Comparison of ENCODE assay signal across 1 cellular context in the genomic region with DNA sequence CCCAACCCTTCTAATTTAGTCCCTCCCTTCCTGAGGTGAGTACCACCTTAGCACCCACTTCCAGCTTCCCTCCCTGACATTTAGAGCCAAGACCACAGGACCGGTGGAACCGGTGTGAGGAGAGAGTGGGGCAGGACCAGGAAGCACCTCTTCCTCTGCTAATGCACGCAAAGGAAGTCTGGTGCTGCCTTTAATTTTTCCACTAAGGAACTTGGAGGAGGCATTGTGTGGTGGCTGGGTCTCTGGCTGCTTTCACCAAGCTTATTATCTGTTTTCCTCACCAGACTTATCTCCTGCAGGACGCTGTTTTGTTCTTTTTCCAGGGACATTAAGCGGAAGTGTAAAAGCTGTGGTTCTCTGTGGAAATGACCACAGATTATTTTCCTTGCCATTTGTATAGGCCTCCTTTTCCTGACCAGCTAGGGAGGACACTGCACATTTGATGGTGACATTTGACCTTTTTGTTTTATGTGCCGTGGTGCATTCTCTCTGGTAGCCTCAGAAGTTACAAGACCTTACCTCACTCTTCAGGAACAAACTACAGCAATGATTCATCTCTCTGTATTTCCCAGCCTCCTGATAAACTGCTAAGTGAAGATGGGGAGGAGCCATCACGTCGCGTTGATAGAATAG.
TF ChIP-seq lines count a peak whose summit lies in the region.

No MANE protein-coding gene starts in this region.

TF ChIP-seq in GM23338, 12 proteins besides CTCF, POLR2A, EP300 and RAD21 (continued from another document):
- TF ChIP-seq, protein P1, sequence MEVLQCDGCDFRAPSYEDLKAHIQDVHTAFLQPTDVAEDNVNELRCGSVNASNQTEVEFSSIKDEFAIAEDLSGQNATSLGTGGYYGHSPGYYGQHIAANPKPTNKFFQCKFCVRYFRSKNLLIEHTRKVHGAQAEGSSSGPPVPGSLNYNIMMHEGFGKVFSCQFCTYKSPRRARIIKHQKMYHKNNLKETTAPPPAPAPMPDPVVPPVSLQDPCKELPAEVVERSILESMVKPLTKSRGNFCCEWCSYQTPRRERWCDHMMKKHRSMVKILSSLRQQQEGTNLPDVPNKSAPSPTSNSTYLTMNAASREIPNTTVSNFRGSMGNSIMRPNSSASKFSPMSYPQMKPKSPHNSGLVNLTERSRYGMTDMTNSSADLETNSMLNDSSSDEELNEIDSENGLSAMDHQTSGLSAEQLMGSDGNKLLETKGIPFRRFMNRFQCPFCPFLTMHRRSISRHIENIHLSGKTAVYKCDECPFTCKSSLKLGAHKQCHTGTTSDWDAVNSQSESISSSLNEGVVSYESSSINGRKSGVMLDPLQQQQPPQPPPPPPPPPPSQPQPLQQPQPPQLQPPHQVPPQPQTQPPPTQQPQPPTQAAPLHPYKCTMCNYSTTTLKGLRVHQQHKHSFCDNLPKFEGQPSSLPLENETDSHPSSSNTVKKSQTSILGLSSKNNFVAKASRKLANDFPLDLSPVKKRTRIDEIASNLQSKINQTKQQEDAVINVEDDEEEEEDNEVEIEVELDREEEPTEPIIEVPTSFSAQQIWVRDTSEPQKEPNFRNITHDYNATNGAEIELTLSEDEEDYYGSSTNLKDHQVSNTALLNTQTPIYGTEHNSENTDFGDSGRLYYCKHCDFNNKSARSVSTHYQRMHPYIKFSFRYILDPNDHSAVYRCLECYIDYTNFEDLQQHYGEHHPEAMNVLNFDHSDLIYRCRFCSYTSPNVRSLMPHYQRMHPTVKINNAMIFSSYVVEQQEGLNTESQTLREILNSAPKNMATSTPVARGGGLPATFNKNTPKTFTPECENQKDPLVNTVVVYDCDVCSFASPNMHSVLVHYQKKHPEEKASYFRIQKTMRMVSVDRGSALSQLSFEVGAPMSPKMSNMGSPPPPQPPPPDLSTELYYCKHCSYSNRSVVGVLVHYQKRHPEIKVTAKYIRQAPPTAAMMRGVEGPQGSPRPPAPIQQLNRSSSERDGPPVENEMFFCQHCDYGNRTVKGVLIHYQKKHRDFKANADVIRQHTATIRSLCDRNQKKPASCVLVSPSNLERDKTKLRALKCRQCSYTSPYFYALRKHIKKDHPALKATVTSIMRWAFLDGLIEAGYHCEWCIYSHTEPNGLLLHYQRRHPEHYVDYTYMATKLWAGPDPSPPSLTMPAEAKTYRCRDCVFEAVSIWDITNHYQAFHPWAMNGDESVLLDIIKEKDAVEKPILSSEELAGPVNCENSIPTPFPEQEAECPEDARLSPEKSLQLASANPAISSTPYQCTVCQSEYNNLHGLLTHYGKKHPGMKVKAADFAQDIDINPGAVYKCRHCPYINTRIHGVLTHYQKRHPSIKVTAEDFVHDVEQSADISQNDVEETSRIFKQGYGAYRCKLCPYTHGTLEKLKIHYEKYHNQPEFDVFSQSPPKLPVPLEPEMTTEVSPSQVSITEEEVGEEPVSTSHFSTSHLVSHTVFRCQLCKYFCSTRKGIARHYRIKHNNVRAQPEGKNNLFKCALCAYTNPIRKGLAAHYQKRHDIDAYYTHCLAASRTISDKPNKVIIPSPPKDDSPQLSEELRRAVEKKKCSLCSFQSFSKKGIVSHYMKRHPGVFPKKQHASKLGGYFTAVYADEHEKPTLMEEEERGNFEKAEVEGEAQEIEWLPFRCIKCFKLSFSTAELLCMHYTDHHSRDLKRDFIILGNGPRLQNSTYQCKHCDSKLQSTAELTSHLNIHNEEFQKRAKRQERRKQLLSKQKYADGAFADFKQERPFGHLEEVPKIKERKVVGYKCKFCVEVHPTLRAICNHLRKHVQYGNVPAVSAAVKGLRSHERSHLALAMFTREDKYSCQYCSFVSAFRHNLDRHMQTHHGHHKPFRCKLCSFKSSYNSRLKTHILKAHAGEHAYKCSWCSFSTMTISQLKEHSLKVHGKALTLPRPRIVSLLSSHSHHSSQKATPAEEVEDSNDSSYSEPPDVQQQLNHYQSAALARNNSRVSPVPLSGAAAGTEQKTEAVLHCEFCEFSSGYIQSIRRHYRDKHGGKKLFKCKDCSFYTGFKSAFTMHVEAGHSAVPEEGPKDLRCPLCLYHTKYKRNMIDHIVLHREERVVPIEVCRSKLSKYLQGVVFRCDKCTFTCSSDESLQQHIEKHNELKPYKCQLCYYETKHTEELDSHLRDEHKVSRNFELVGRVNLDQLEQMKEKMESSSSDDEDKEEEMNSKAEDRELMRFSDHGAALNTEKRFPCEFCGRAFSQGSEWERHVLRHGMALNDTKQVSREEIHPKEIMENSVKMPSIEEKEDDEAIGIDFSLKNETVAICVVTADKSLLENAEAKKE (CRISPR knock-in tag; IDR thresholded peaks at IDR 0.05): no peak
- TF ChIP-seq EZH2 (IDR thresholded peaks at IDR 0.05; ENCODE audit: low read depth, unreplicated experiment) (no peak), ZNF114 (CRISPR knock-in tag; IDR thresholded peaks at IDR 0.05) (no peak), CREB1 (CRISPR knock-in tag; IDR thresholded peaks at IDR 0.05; ENCODE audit: low read depth) (no peak), ZNF331 (CRISPR knock-in tag; IDR thresholded peaks at IDR 0.05; ENCODE audit: low read depth) (no peak)
- TF ChIP-seq, protein P2, sequence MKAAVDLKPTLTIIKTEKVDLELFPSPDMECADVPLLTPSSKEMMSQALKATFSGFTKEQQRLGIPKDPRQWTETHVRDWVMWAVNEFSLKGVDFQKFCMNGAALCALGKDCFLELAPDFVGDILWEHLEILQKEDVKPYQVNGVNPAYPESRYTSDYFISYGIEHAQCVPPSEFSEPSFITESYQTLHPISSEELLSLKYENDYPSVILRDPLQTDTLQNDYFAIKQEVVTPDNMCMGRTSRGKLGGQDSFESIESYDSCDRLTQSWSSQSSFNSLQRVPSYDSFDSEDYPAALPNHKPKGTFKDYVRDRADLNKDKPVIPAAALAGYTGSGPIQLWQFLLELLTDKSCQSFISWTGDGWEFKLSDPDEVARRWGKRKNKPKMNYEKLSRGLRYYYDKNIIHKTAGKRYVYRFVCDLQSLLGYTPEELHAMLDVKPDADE (IDR thresholded peaks at IDR 0.05): no peak
